ENCODE assay signal across 8 cellular contexts in the genomic region with DNA sequence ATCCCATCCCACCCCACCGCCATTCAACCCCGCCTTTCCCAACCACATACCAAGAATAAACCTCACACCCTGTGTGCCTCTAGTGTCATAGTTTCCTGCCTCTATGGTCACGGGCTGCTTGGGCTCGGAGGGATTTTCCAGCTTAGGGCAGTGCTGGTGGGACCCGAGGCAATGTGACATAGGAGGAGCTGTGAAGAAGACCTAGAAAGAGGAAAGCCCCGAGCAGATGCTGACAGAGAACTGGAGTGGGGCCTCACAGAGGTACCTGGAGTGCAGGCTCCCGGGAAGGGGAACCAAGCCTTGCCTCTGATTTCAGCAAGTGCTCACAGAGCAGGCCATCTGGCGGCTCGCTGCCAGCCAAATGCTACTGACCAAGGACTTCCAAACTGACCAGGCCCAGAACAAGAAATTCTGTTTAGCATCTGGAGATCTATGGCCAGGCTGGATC. TPM values are rescaled to one million over a fixed set of nuclear protein-coding genes. Genes with fewer than 3 reads are reported as not detected.
DNase-seq lines count a peak whose midpoint lies in the region; ATAC-seq, FAIRE-seq and TF ChIP-seq lines count a peak whose summit lies in the region.

No MANE protein-coding gene starts in this region.

- no peaks in the 10 kb centered on the region for H3K79me2 ChIP-seq in K562 (ENCODE audit: control insufficient read depth, insufficient read depth, low read length)

- peak; percentile 64 for ATAC-seq in GM18499 (IDR thresholded peaks at IDR 0.05; ENCODE audit: insufficient read depth, unreplicated experiment)
- peak; percentile 57 for ATAC-seq in GM21825 (IDR thresholded peaks at IDR 0.05; ENCODE audit: unreplicated experiment)
- ATAC-seq in K562: no peak

- no peaks in the 10 kb centered on the region for H3K9me1 ChIP-seq in K562 (ENCODE audit: control insufficient read depth, insufficient read depth, low read length)

- DNase-seq in T follicular helper cell (ENCODE audit: low read depth): peak; percentile 25
- no peak for DNase-seq in K562 (ENCODE audit: extremely low read depth in 1 of 4, low spot score in 3 of 4)
- peak; percentile 67 to 76 (median 69) for DNase-seq in stimulated activated CD4-positive, alpha-beta T cell treated with anti-CD3 and anti-CD28 coated beads, TNF-alpha, amount 100 ng/mL, for 48 hours (ENCODE audit: low read depth in 3 of 3)
- DNase-seq in ACHN: no peak
- no peak for DNase-seq in urothelium cell line (ENCODE audit: low spot score)
- DNase-seq in breast epithelium (ENCODE audit: low spot score in 2 of 2): no peak

- peak overlapping the region; percentile 27 for H2AFZ ChIP-seq in K562 (ENCODE audit: low read depth, low read length)

- POLR2A ChIA-PET in K562 (lab: Yijun Ruan, JAX): interaction anchor here (0.7 to 1.9 kb wide), 3 partner anchors 10 to 22 kb away, joined by 3 to 7 read pairs (median 3); no protein-coding TSS in a partner anchor

- peak overlapping the region in 1 of 2 experiments; percentile 50; a peak in 2 of 4 replicates for H3K9ac ChIP-seq in K562 (ENCODE audit: insufficient read depth in 1 of 2, low read depth in 2 of 2, low read length in 2 of 2)

- CTCF ChIA-PET in K562 (lab: Yijun Ruan, JAX; ENCODE audit: low intra/inter-chr PET ratio): no interaction called here

- no peak for TF ChIP-seq POLR2A in K562 (conservative IDR thresholded peaks at IDR 0.05)
- TF ChIP-seq POLR2A in breast epithelium (IDR thresholded peaks at IDR 0.05): no peak

- no peak for TF ChIP-seq EP300 in K562 (IDR thresholded peaks at IDR 0.05; ENCODE audit: low read length)

- no peak for TF ChIP-seq RAD21 in K562 (CRISPR knock-in tag; conservative IDR thresholded peaks at IDR 0.05 in 1 of 2, IDR thresholded peaks at IDR 0.05 in 1 of 2)

- peaks cover 25 to 47% of the 10 kb centered on the region in 2 experiments for H3K4me1 ChIP-seq in K562 (replicated peaks in 1 of 2; ENCODE audit: control insufficient read depth in 2 of 2, insufficient read depth in 2 of 2, low read length in 2 of 2)
- no peaks in the 10 kb centered on the region for H3K4me1 ChIP-seq in breast epithelium

- FAIRE-seq in K562 (lab: Jason Lieb, UNC) (no peak), urothelium cell line (lab: Jason Lieb, UNC) (no peak)

- H3K36me3 ChIP-seq in K562 (ENCODE audit: control insufficient read depth, insufficient read depth, low read length): no peaks in the 10 kb centered on the region
- no peaks in the 10 kb centered on the region for H3K36me3 ChIP-seq in breast epithelium

- TF ChIP-seq CTCF in K562 (IDR thresholded peaks at IDR 0.05 in 2 of 3, conservative IDR thresholded peaks at IDR 0.05 in 1 of 3; ENCODE audit: insufficient read depth in 2 of 3, low read depth in 1 of 3, low read length in 3 of 3) (no peak), breast epithelium (IDR thresholded peaks at IDR 0.05) (no peak)

- no peaks in the 10 kb centered on the region for H4K20me1 ChIP-seq in K562 (replicated peaks; ENCODE audit: control insufficient read depth, insufficient read depth, low read length)

- H3K4me3 ChIP-seq in K562 (no peak overlapping the region), breast epithelium (no peak overlapping the region)

- H3K27me3 ChIP-seq in K562 (ENCODE audit: control insufficient read depth in 2 of 2, insufficient read depth in 2 of 2, low read length in 2 of 2) (no peaks in the 10 kb centered on the region), breast epithelium (no peaks in the 10 kb centered on the region)

- no peak overlapping the region for H3K27ac ChIP-seq in K562 (ENCODE audit: extremely low read depth, low read depth, low read length)
- H3K27ac ChIP-seq in breast epithelium: no peak overlapping the region

- intact Hi-C loops in K562 (cut with micrococcal nuclease): no loop called here
- intact Hi-C loops in breast epithelium (cut with DNase I; ENCODE audit: low total_unique reads): no loop called here

- H3K9me3 ChIP-seq in K562 (replicated peaks; ENCODE audit: control insufficient read depth, insufficient read depth, low read depth, low read length) (no peaks in the 10 kb centered on the region), breast epithelium (no peaks in the 10 kb centered on the region)

- BruUV-seq in K562 (replicated peaks; lab: Mats Ljungman, UMichigan): no TSS peak

- H3K4me2 ChIP-seq in K562 (ENCODE audit: insufficient read depth, low read length): no peak overlapping the region

- in situ Hi-C loops in K562 (cut with MboI) (no loop called here), ACHN (cut with HindIII; ENCODE audit: low pct_ligation_motif_present, low pct_unique_long_range_greater_than_20kb, low sequenced_read_pairs) (no loop called here)

- WGBS in K562 (ENCODE audit: insufficient coverage, low coverage, missing lambda C conversion rate): 51% methylated on average over 9 of the region's 9 CpGs

TF ChIP-seq in K562, 482 proteins besides CTCF, POLR2A, EP300 and RAD21:
- TF ChIP-seq, protein P1, sequence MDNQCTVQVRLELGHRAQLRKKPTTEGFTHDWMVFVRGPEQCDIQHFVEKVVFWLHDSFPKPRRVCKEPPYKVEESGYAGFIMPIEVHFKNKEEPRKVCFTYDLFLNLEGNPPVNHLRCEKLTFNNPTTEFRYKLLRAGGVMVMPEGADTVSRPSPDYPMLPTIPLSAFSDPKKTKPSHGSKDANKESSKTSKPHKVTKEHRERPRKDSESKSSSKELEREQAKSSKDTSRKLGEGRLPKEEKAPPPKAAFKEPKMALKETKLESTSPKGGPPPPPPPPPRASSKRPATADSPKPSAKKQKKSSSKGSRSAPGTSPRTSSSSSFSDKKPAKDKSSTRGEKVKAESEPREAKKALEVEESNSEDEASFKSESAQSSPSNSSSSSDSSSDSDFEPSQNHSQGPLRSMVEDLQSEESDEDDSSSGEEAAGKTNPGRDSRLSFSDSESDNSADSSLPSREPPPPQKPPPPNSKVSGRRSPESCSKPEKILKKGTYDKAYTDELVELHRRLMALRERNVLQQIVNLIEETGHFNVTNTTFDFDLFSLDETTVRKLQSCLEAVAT (IDR thresholded peaks at IDR 0.05): peak in 1 of 2 experiments; percentile 69; a peak in 2 of 4 replicates
- TF ChIP-seq PTRF (tag; IDR thresholded peaks at IDR 0.05): no peak
- no peak for TF ChIP-seq RBM39 (optimal IDR thresholded peaks at IDR 0.05; ENCODE audit: low read depth, low read length)
- peak; percentile 60; the same call in 1 of the 2 replicates for TF ChIP-seq DMBX1 (CRISPR knock-in tag; IDR thresholded peaks at IDR 0.05; ENCODE audit: borderline replicate concordance)
- TF ChIP-seq NCOA4 (IDR thresholded peaks at IDR 0.05; ENCODE audit: partially characterized antibody): no peak
- no peak for TF ChIP-seq ZNF668 (CRISPR knock-in tag; IDR thresholded peaks at IDR 0.05)
- no peak for TF ChIP-seq SMARCB1 (IDR thresholded peaks at IDR 0.05; ENCODE audit: insufficient read length, low read depth)
- TF ChIP-seq L3MBTL2 (IDR thresholded peaks at IDR 0.05): 0 out of 2 replicates have a peak, but pooled peaks have one; percentile 27
- TF ChIP-seq TCF3 (CRISPR knock-in tag; IDR thresholded peaks at IDR 0.05): no peak
- TF ChIP-seq XRCC4 (IDR thresholded peaks at IDR 0.05; ENCODE audit: extremely low read depth, insufficient read depth, insufficient read length): no peak
- no peak for TF ChIP-seq TAL1 (IDR thresholded peaks at IDR 0.05)
- TF ChIP-seq EZH2 (IDR thresholded peaks at IDR 0.05; ENCODE audit: borderline replicate concordance, low read depth, low read length): no peak
- no peak for TF ChIP-seq GABPB2 (CRISPR knock-in tag; conservative IDR thresholded peaks at IDR 0.05)
- peak; percentile 67; the same call in 1 of the 2 replicates for TF ChIP-seq ZNF766 (CRISPR knock-in tag; conservative IDR thresholded peaks at IDR 0.05)
- no peak for TF ChIP-seq KLF6 (CRISPR knock-in tag; IDR thresholded peaks at IDR 0.05; ENCODE audit: borderline replicate concordance)
- TF ChIP-seq DACH1 (IDR thresholded peaks at IDR 0.05; ENCODE audit: partially characterized antibody): no peak
- peak; percentile 92 for TF ChIP-seq ZBTB17 (CRISPR knock-in tag; IDR thresholded peaks at IDR 0.05)

RNA-seq across cellular contexts. Expression of gene BHLHE40, which starts 27.5 kb away (rescaled TPM):
- 81.5 and 114 TPM in 2 replicates for total RNA-seq in K562 (2011; cell fraction: chromatin; rRNA removed; ENCODE audit: low replicate concordance)
- 100 and 103 TPM in 2 replicates for total RNA-seq in K562 (2011; cell fraction: nucleolus; rRNA removed)
- total RNA-seq in K562 (2011; cell fraction: nucleoplasm; rRNA removed): 92.4 and 99.8 TPM in 2 replicates
- 38.7 and 44.5 TPM in 2 replicates for total RNA-seq in K562 (2014; rRNA removed)
- 19.4 and 20.6 TPM in 2 replicates for total RNA-seq in K562 (2014; rRNA removed; fragmentation: Illumina TruSeq; extraction: Trizol)
- 27.7 and 27.8 TPM in 2 replicates for total RNA-seq in K562 (2015; rRNA removed; fragmentation: Illumina TruSeq; extraction: Trizol)
- 47.5 and 51.8 TPM in 2 replicates for total RNA-seq in K562 (2021)
- polyA plus RNA-seq in K562 (2011; rRNA removed): 83.9 and 105 TPM in 2 replicates
- 72.3 and 73.7 TPM in 2 replicates for polyA plus RNA-seq in K562 (2011; cell fraction: cytosol; rRNA removed)
- 144 and 202 TPM in 2 replicates for polyA plus RNA-seq in K562 (2011; cell fraction: nucleus; rRNA removed)
- 98.8 and 122 TPM in 2 replicates for polyA plus RNA-seq in K562 (2012)
- polyA plus RNA-seq in K562 (2014; fragmentation: Illumina TruSeq; extraction: Trizol): 49.6 and 57.8 TPM in 2 replicates
- 10 to 100 TPM; 12.0 to 24.3 TPM for polyA plus RNA-seq in K562 (2014; fragmentation: Nextera tagmentation; extraction: Ambion mirVana)
- polyA plus RNA-seq in K562 (2014; rRNA removed): 30.9 and 31.4 TPM in 2 replicates
- 76.2 and 78.0 TPM in 2 replicates for polyA minus RNA-seq in K562 (2011; rRNA and poly(A)+ RNA removed)
- polyA minus RNA-seq in K562 (2011; cell fraction: cytosol; rRNA and poly(A)+ RNA removed): 70.7 and 90.6 TPM in 2 replicates
- 122 and 139 TPM in 2 replicates for polyA minus RNA-seq in K562 (2011; cell fraction: nucleus; rRNA and poly(A)+ RNA removed)
- 100 to 1,000 TPM in 2 of 3 donors, 10 to 100 TPM in 1; 13.8 to 177 (median 135) TPM for total RNA-seq in breast epithelium

Comparison
In these comparisons a context has a peak if more than half of its experiments do, and no peak if none do; other contexts are left out.
1. DNase-seq: peak in T follicular helper cell (single experiment) and stimulated activated CD4-positive, alpha-beta T cell treated with anti-CD3 and anti-CD28 coated beads, TNF-alpha, amount 100 ng/mL, for 48 hours (3 of 3); none in K562 (0 of 4), ACHN (single experiment), urothelium cell line (single experiment) and breast epithelium (0 of 2).